In the genomic region with DNA sequence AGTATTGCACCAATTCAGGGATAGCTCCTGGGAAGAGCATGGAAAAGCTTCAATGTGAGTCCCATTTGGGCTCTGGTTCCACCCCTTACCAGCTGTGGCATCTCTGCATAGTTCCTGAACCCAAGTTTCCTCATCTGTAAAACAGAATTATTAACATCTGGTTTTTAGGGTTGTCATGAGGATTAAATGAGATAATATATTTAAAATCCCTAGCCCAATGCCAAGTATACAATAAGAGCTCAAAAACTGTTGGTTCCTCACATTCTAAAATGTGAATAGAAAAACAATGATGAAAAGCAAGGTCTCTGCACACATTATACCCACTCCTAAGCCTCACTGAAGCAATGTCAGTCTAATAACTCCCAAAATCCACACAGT, we compare ENCODE assay signal across 14 cellular contexts.
DNase-seq lines count a peak whose midpoint lies in the region; ATAC-seq and TF ChIP-seq lines count a peak whose summit lies in the region.
"Had no signal": no experiment of that assay in that cellular context is flagged by ENCODE, and none has a peak within 500 bp of the region (broad histone marks: within the 10 kb centered on the region; RNA-seq: fewer than 3 reads in every experiment).

No MANE protein-coding gene starts in this region.

- H3K27me3 ChIP-seq in IMR-90 (ENCODE audit: control insufficient read depth, insufficient read depth, low read length) (peaks cover 6% of the 10 kb centered on the region; the same call in 1 of the 2 replicates), mesendoderm (ENCODE audit: insufficient read depth, low read length, poor library complexity) (no peaks in the 10 kb centered on the region), vagina (no peaks in the 10 kb centered on the region), testis (no peaks in the 10 kb centered on the region)

- no peaks in the 10 kb centered on the region for H3K36me3 ChIP-seq in IMR-90 (ENCODE audit: control insufficient read depth, insufficient read depth, low read length)
- H3K36me3 ChIP-seq in OCI-LY7 (ENCODE audit: insufficient read depth, low read length): no peaks in the 10 kb centered on the region
- no peaks in the 10 kb centered on the region for H3K36me3 ChIP-seq in mesendoderm (ENCODE audit: control insufficient read depth, insufficient read depth, low read length)
- no peaks in the 10 kb centered on the region for H3K36me3 ChIP-seq in vagina
- no peaks in the 10 kb centered on the region for H3K36me3 ChIP-seq in testis (ENCODE audit: low read depth, missing control alignments)

- no TSS peak for BruUV-seq in IMR-90 (replicated peaks; lab: Mats Ljungman, UMichigan)
- BruUV-seq in OCI-LY7 (replicated peaks; lab: Mats Ljungman, UMichigan): TSS peak; percentile 78

- no peak for TF ChIP-seq RAD21 in IMR-90 (IDR thresholded peaks at IDR 0.05; ENCODE audit: low read length)

- H3K79me1 ChIP-seq in IMR-90 (ENCODE audit: low read depth in 1 of 2, low read length in 2 of 2): 0 out of 4 replicates have a peak, but pooled peaks cover 0 to 4% of the 10 kb centered on the region in 2 experiments
- H3K79me1 ChIP-seq in mesendoderm (ENCODE audit: low read length): no peaks in the 10 kb centered on the region

- H2BK5ac ChIP-seq in IMR-90 (ENCODE audit: low read depth, low read length, poor library complexity, severe bottlenecking) (no peak overlapping the region), mesendoderm (ENCODE audit: low read length) (peak overlapping the region; percentile 36)

- no peak for DNase-seq in IMR-90
- DNase-seq in OCI-LY7 (ENCODE audit: low spot score): no peak
- no peak for DNase-seq in mesendoderm
- DNase-seq in vagina (ENCODE audit: extremely low spot score in 2 of 2): no peak
- DNase-seq in C1 segment of cervical spinal cord (lab: John Stamatoyannopoulos, UW): no peak
- no peak for DNase-seq in testis
- no peak for DNase-seq in NCI-H446 (lab: John Stamatoyannopoulos, UW)
- DNase-seq: AML-193; Calu3; CD8-positive, alpha-beta T cell; DMS79 treated with DMSO at 0.1 percent for 48 hours; GF-D8; KG1 had no signal

- H3K18ac ChIP-seq in IMR-90 (ENCODE audit: low read depth, low read length) (0 out of 2 replicates have a peak overlapping the region, but pooled peaks have one; percentile 35), mesendoderm (ENCODE audit: low read length) (no peak overlapping the region)

- H2AK9ac ChIP-seq in IMR-90 (replicated peaks; ENCODE audit: low read depth, low read length, poor library complexity): no peak overlapping the region

- ATAC-seq in IMR-90 (ENCODE audit: low read depth): no peak
- ATAC-seq: CD8-positive, alpha-beta T cell; HepG2 had no signal

- H3K4ac ChIP-seq in IMR-90 (ENCODE audit: low read depth, low read length): no peak overlapping the region
- H3K4ac ChIP-seq in mesendoderm (ENCODE audit: low read depth, low read length): no peak overlapping the region

- no peak overlapping the region for H4K5ac ChIP-seq in IMR-90 (ENCODE audit: low read depth, low read length)
- no peak overlapping the region for H4K5ac ChIP-seq in mesendoderm (ENCODE audit: low read length)

- no peak overlapping the region for H2AFZ ChIP-seq in IMR-90 (replicated peaks; ENCODE audit: low read length, poor library complexity)
- peak overlapping the region; percentile 76; the same call in 1 of the 2 replicates for H2AFZ ChIP-seq in OCI-LY7 (ENCODE audit: low read length)

- H3K9me3 ChIP-seq in IMR-90 (ENCODE audit: control insufficient read depth, insufficient read depth, low read length) (no peaks in the 10 kb centered on the region), OCI-LY7 (ENCODE audit: low read length) (no peaks in the 10 kb centered on the region; the same call in 1 of the 2 replicates), vagina (no peaks in the 10 kb centered on the region), testis (no peaks in the 10 kb centered on the region)

- H4K91ac ChIP-seq in IMR-90 (ENCODE audit: insufficient read depth, low read depth, low read length): no peak overlapping the region

- H3K56ac ChIP-seq in IMR-90 (ENCODE audit: extremely low read depth, insufficient read depth, low read length) (no peak overlapping the region), mesendoderm (ENCODE audit: low read length) (peak overlapping the region; percentile 43)

- POLR2A ChIA-PET in IMR-90 (lab: Charles Lee; ENCODE audit: unreplicated experiment): no interaction called here
- POLR2A ChIA-PET in OCI-LY7 (lab: Charles Lee): interaction anchor here (0.9 to 4.8 kb wide), 7 partner anchors 14 to 237 kb away, joined by 3 to 21 read pairs (median 6); partner anchors contain the start of gene WNT5A

- no peak overlapping the region for H2BK15ac ChIP-seq in IMR-90 (ENCODE audit: low read depth, low read length)
- no peak overlapping the region for H2BK15ac ChIP-seq in mesendoderm (replicated peaks; ENCODE audit: low read depth)

- dilution Hi-C loops in IMR-90 (cut with HindIII; ENCODE audit: low sequenced_read_pairs, unreplicated experiment): no loop called here

- H3K79me2 ChIP-seq in OCI-LY7 (ENCODE audit: insufficient read depth, low read depth, low read length) (no peaks in the 10 kb centered on the region), mesendoderm (ENCODE audit: control insufficient read depth, insufficient read depth, low read length) (no peaks in the 10 kb centered on the region)

- H3K4me3 ChIP-seq in IMR-90 (ENCODE audit: insufficient read depth, low read depth, low read length): no peak overlapping the region
- H3K4me3 ChIP-seq in OCI-LY7 (ENCODE audit: low read depth, low read length, poor library complexity, severe bottlenecking): peak overlapping the region; percentile 34
- H3K4me3 ChIP-seq in mesendoderm (ENCODE audit: low read length): no peak overlapping the region
- H3K4me3 ChIP-seq in vagina: no peak overlapping the region
- no peak overlapping the region for H3K4me3 ChIP-seq in testis

- H2BK20ac ChIP-seq in IMR-90 (ENCODE audit: low read depth, low read length): no peak overlapping the region

- H4K20me1 ChIP-seq in IMR-90 (ENCODE audit: insufficient read depth, low read length): no peaks in the 10 kb centered on the region
- no peaks in the 10 kb centered on the region for H4K20me1 ChIP-seq in OCI-LY7 (ENCODE audit: insufficient read depth, low read length)

- no peak overlapping the region for H4K8ac ChIP-seq in IMR-90 (ENCODE audit: low read depth in 2 of 2, low read length in 2 of 2)
- H4K8ac ChIP-seq in mesendoderm (ENCODE audit: low read depth, low read length): no peak overlapping the region

- H2BK120ac ChIP-seq in IMR-90 (ENCODE audit: low read depth, low read length): no peak overlapping the region
- H2BK120ac ChIP-seq in mesendoderm (ENCODE audit: low read depth, low read length): no peak overlapping the region

- intact Hi-C loops in IMR-90 (cut with micrococcal nuclease) (loop anchor here (2.0 to 5.0 kb wide), 3 partner anchors 16 to 217 kb away; no protein-coding TSS in a partner anchor), OCI-LY7 (cut with micrococcal nuclease; ENCODE audit: unreplicated experiment) (loop anchor here (2.0 to 5.0 kb wide), 4 partner anchors 34 to 872 kb away; no protein-coding TSS in a partner anchor), vagina (cut with DNase I) (no loop called here), testis (cut with DNase I; ENCODE audit: low total_unique reads) (no loop called here)

- no peak overlapping the region for H3K9ac ChIP-seq in IMR-90 (ENCODE audit: low read depth, low read length)
- H3K9ac ChIP-seq in mesendoderm (ENCODE audit: low read length): no peak overlapping the region

- H3K9me2 ChIP-seq in OCI-LY7 (ENCODE audit: insufficient read depth, low read length): no peaks in the 10 kb centered on the region

- no peak overlapping the region for H3K14ac ChIP-seq in IMR-90 (replicated peaks; ENCODE audit: low read depth, low read length)

- H3K9me1 ChIP-seq in IMR-90 (ENCODE audit: insufficient read depth, low read length): no peaks in the 10 kb centered on the region

- H3K4me2 ChIP-seq in IMR-90 (ENCODE audit: low read depth, low read length) (no peak overlapping the region), OCI-LY7 (ENCODE audit: low read length) (peak overlapping the region; percentile 60), mesendoderm (ENCODE audit: low read length) (no peak overlapping the region)

- H2AK5ac ChIP-seq in IMR-90 (ENCODE audit: low read depth, low read length) (no peak overlapping the region), mesendoderm (ENCODE audit: low read length) (peak overlapping the region; percentile 29)

- H3K4me1 ChIP-seq in IMR-90 (ENCODE audit: control insufficient read depth, insufficient read depth, low read length) (peaks cover 6% of the 10 kb centered on the region), OCI-LY7 (ENCODE audit: insufficient read depth, low read length, poor library complexity, severe bottlenecking) (peaks cover 95% of the 10 kb centered on the region), mesendoderm (ENCODE audit: control insufficient read depth, low read depth, low read length) (peaks cover 8% of the 10 kb centered on the region), vagina (no peaks in the 10 kb centered on the region), testis (peaks cover 2% of the 10 kb centered on the region)

- H3K23ac ChIP-seq in IMR-90 (ENCODE audit: low read depth, low read length): no peak overlapping the region
- H3K23ac ChIP-seq in mesendoderm (ENCODE audit: low read length): no peak overlapping the region

- in situ Hi-C loops in IMR-90 (cut with MboI; ENCODE audit: low sequenced_read_pairs): loop anchor here (5.0 to 10.0 kb wide), 5 partner anchors 237 to 1300 kb away; partner anchors contain the start of gene WNT5A

- CTCF ChIA-PET in IMR-90 (lab: Yijun Ruan, JAX) (no interaction called here), OCI-LY7 (lab: Charles Lee; ENCODE audit: unreplicated experiment) (no interaction called here)

- TF ChIP-seq POLR2A in IMR-90 (IDR thresholded peaks at IDR 0.05; ENCODE audit: low read depth, low read length) (no peak), vagina (IDR thresholded peaks at IDR 0.05) (no peak), testis (IDR thresholded peaks at IDR 0.05) (no peak)

- no peak for TF ChIP-seq CTCF in IMR-90 (conservative IDR thresholded peaks at IDR 0.05; ENCODE audit: low read depth, low read length)
- no peak for TF ChIP-seq CTCF in OCI-LY7 (conservative IDR thresholded peaks at IDR 0.05; ENCODE audit: low read length)
- TF ChIP-seq CTCF in vagina (IDR thresholded peaks at IDR 0.05): no peak
- no peak for TF ChIP-seq CTCF in testis (IDR thresholded peaks at IDR 0.05)

- H3K27ac ChIP-seq in IMR-90 (ENCODE audit: insufficient read depth, low read length) (no peak overlapping the region), OCI-LY7 (ENCODE audit: low read depth, low read length, poor library complexity, severe bottlenecking) (peak overlapping the region; percentile 94), mesendoderm (ENCODE audit: low read depth, low read length) (no peak overlapping the region), vagina (no peak overlapping the region), testis (no peak overlapping the region)

Comparison
In these comparisons a context has a peak if more than half of its experiments do, and no peak if none do; other contexts are left out.
1. intact Hi-C loops: an anchor here in IMR-90 (2.0 to 5.0 kb wide) and OCI-LY7 (2.0 to 5.0 kb wide); none called in vagina and testis.